Comparison of ENCODE assay signal across 8 cellular contexts in genomic region chr7:158829342-158830210, GRCh38. TPM values are rescaled to one million over a fixed set of nuclear protein-coding genes. Genes with fewer than 3 reads are reported as not detected.
A peak's percentile ranks its signal among the peaks of the same experiment; 100 is the strongest.
DNase-seq lines count a peak whose midpoint lies in the region; ATAC-seq lines count a peak whose summit lies in the region.

Gene ESYT2 (minus strand): TSS chr7:158829509. CDS start chr7:158829418, 91 bp downstream.

- H2BK12ac ChIP-seq in mesenchymal stem cell (ENCODE audit: low read length in 2 of 2): peak within 1 kb of the TSS; percentile 44 to 45

- H2BK120ac ChIP-seq in mesenchymal stem cell (ENCODE audit: low read depth, low read length): peak within 1 kb of the TSS; percentile 81

- H3K9me3 ChIP-seq in mesenchymal stem cell (ENCODE audit: control insufficient read depth, low read length): no peaks in the 10 kb centered on the region

- peak within 1 kb of the TSS; percentile 81 for H2BK5ac ChIP-seq in mesenchymal stem cell (ENCODE audit: low read depth, low read length, poor library complexity, severe bottlenecking)

- peak within 1 kb of the TSS; percentile 94 for H4K91ac ChIP-seq in mesenchymal stem cell (ENCODE audit: low read length)

- peak within 1 kb of the TSS; percentile 82 to 100 for H3K23ac ChIP-seq in mesenchymal stem cell (ENCODE audit: low read length in 2 of 2)

- H2BK15ac ChIP-seq in mesenchymal stem cell (ENCODE audit: low read depth, poor library complexity, severe bottlenecking): peak within 1 kb of the TSS; percentile 94

- peak within 1 kb of the TSS; percentile 94 for H2AFZ ChIP-seq in mesenchymal stem cell (ENCODE audit: low read depth, low read length)

- DNase-seq in CMK (ENCODE audit: low read depth) (peak; percentile 83), HPDE6-E6E7 (ENCODE audit: extremely low spot score) (peak; percentile 85), NK-92 (lab: John Stamatoyannopoulos, UW; ENCODE audit: unreplicated experiment) (peak; percentile 90), mesenchymal stem cell (peak; percentile 97)
- peak; percentile 100 for DNase-seq in activated CD8-positive, alpha-beta memory T cell treated with anti-CD3 and anti-CD28 coated beads for 24 hours
- DNase-seq in effector CD8-positive, alpha-beta T cell (lab: John Stamatoyannopoulos, UW): peak; percentile 98
- DNase-seq in stimulated activated CD8-positive, alpha-beta memory T cell treated with anti-CD3 and anti-CD28 coated beads, Interleukin-15, amount 100 ng/mL, for 1 hour (ENCODE audit: low read depth): peak; percentile 99

- peak within 1 kb of the TSS; percentile 91 for H3K9ac ChIP-seq in mesenchymal stem cell (ENCODE audit: low read length)

- H3K4me1 ChIP-seq in mesenchymal stem cell (ENCODE audit: control insufficient read depth, insufficient read depth, low read depth, low read length): peaks cover 3% of the 10 kb centered on the region

- H3K4me2 ChIP-seq in mesenchymal stem cell (ENCODE audit: low read length, poor library complexity, severe bottlenecking): peak within 1 kb of the TSS; percentile 91

- peak within 1 kb of the TSS; percentile 92 to 97 for H3K4me3 ChIP-seq in mesenchymal stem cell (ENCODE audit: insufficient read depth in 1 of 2, low read depth in 1 of 2, low read length in 2 of 2)

- peaks cover 0 to 3% of the 10 kb centered on the region in 2 experiments for H3K27me3 ChIP-seq in mesenchymal stem cell (ENCODE audit: control insufficient read depth in 1 of 2, insufficient read depth in 1 of 2, low read length in 2 of 2)

- H4K8ac ChIP-seq in mesenchymal stem cell (ENCODE audit: low read length): peak within 1 kb of the TSS; percentile 94

- peak within 1 kb of the TSS; percentile 77 to 100 for H3K14ac ChIP-seq in mesenchymal stem cell (ENCODE audit: low read length in 2 of 2)

- H3K18ac ChIP-seq in mesenchymal stem cell (ENCODE audit: low read depth in 1 of 2, low read length in 2 of 2): peak within 1 kb of the TSS; percentile 91 to 99

- H3K79me1 ChIP-seq in mesenchymal stem cell (replicated peaks; ENCODE audit: low read length, poor library complexity, severe bottlenecking): no peaks in the 10 kb centered on the region

- ATAC-seq in GM19463 (IDR thresholded peaks at IDR 0.05; ENCODE audit: unreplicated experiment): peak; percentile 80

- peaks cover 3% of the 10 kb centered on the region in 2 experiments for H3K36me3 ChIP-seq in mesenchymal stem cell (ENCODE audit: control insufficient read depth in 1 of 2, insufficient read depth in 2 of 2, low read depth in 1 of 2, low read length in 2 of 2)

- no peak within 1 kb of the TSS for H2AK5ac ChIP-seq in mesenchymal stem cell (ENCODE audit: low read length, severe bottlenecking)

- H3K27ac ChIP-seq in mesenchymal stem cell (ENCODE audit: low read length, poor library complexity, severe bottlenecking): peak within 1 kb of the TSS; percentile 36

- peak within 1 kb of the TSS; percentile 84 to 99 for H3K4ac ChIP-seq in mesenchymal stem cell (ENCODE audit: low read depth in 1 of 2, low read length in 2 of 2)

- WGBS in mesenchymal stem cell: under 1% methylated on average over 108 of the region's 120 CpGs

RNA-seq across cellular contexts. Expression of gene ESYT2, which starts in this region (rescaled TPM):
- polyA plus RNA-seq in mesenchymal stem cell (2013, experiment 1 of 2): 31.0 TPM
- polyA plus RNA-seq in mesenchymal stem cell (2013, experiment 2 of 2): 31.9 TPM

Comparison
In these comparisons a context has a peak if more than half of its experiments do, and no peak if none do; other contexts are left out.
1. Peak in every context shown above with its lines: DNase-seq, ATAC-seq, H3K4me3 ChIP-seq and H3K27ac ChIP-seq.